Comparison of ENCODE assay signal across 8 cellular contexts in genomic region chr6:37624606-37625574, GRCh38.
A peak's percentile ranks its signal among the peaks of the same experiment; 100 is the strongest.
DNase-seq lines count a peak whose midpoint lies in the region; ATAC-seq, FAIRE-seq and TF ChIP-seq lines count a peak whose summit lies in the region.

No MANE protein-coding gene starts in this region.

- TF ChIP-seq CTCF in ascending aorta (IDR thresholded peaks at IDR 0.05) (no peak), lower leg skin (IDR thresholded peaks at IDR 0.05) (no peak)

- H3K27me3 ChIP-seq in ascending aorta = no peaks in the 10 kb centered on the region

- no peak for TF ChIP-seq POLR2A in lower leg skin (IDR thresholded peaks at IDR 0.05)

- ATAC-seq in left lobe of liver = peak; percentile 76
- ATAC-seq in GM18909 (IDR thresholded peaks at IDR 0.05; ENCODE audit: poor library complexity, unreplicated experiment) = no peak
- ATAC-seq in HG02840 (IDR thresholded peaks at IDR 0.05; ENCODE audit: low FRiP score, unreplicated experiment) = no peak

- DNase-seq in DMS 273 (lab: John Stamatoyannopoulos, UW; ENCODE audit: unreplicated experiment) (peak; percentile 93), NCI-H2029 (lab: John Stamatoyannopoulos, UW) (peak; percentile 76), ascending aorta (ENCODE audit: low spot score in 2 of 2) (no peak), left lobe of liver (ENCODE audit: low spot score) (peak; percentile 67), lower leg skin (ENCODE audit: low spot score in 2 of 2) (no peak), HTR-8/SVneo (ENCODE audit: insufficient read length, low spot score) (no peak)

- no peak for FAIRE-seq in HTR-8/SVneo (lab: Jason Lieb, UNC)

- peaks cover 0 to 8% of the 10 kb centered on the region in 2 donors for H3K4me1 ChIP-seq in ascending aorta

- WGBS in lower leg skin, 2 donors = 15 to 16% methylated on average over 30 to 32 of the region's 36 CpGs

- H3K27ac ChIP-seq in ascending aorta = no peak overlapping the region

- H3K36me3 ChIP-seq in ascending aorta = no peaks in the 10 kb centered on the region

- H3K4me3 ChIP-seq in ascending aorta (peak overlapping the region; percentile 26 to 46), lower leg skin (ENCODE audit: low read depth, poor library complexity, severe bottlenecking) (no peak overlapping the region)

- intact Hi-C loops in ascending aorta (cut with DNase I) (no loop called here), lower leg skin (cut with DNase I; ENCODE audit: low total_unique reads) (no loop called here)

- H3K9me3 ChIP-seq in ascending aorta = no peaks in the 10 kb centered on the region

Comparison
In these comparisons a context has a peak if more than half of its experiments do, and no peak if none do; other contexts are left out.
1. DNase-seq: peak in DMS 273 (single experiment), NCI-H2029 (single experiment) and left lobe of liver (single experiment); none in ascending aorta (0 of 2), lower leg skin (0 of 2) and HTR-8/SVneo (single experiment).